17 cellular contexts compared by ENCODE assay signal in the genomic region with DNA sequence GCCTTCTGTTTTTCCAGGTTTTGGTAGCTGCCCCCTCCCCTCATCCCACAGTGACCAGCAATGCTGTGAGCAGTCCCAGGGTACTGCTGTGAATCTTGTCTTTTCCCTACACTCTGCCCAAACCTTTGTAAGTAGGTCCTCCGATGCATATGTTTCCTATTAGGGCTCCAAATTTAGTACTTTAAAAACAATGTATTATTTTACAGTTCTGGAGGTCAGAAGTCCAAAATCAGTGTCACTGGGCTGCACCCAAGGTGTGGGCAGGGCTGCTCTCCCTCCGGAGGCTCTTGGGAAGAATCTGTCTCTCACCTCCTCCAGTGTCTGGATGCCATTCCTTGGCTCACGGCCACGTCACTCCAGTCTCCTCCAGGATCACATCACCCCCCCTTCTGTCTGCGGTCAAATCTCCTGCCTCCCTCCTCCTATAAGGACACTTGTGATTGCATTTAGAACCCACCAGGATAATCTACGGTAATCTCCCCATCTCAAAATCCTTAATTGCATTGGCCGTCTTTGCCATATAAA.
"Had no signal": no experiment of that assay in that cellular context is flagged by ENCODE, and none has a peak within 500 bp of the region (broad histone marks: within the 10 kb centered on the region; RNA-seq: fewer than 3 reads in every experiment).

No MANE protein-coding gene starts in this region.

- ATAC-seq: activated CD8-positive, alpha-beta memory T cell treated with anti-CD3 and anti-CD28 coated beads, Interleukin-2, amount 10 ng/mL, durations not matched to agents 7 days and 5 days; activated T-helper 17 cell treated with anti-CD3 and anti-CD28 coated beads, Interleukin-2, amount 50 U/mL, for 72 hours; stimulated activated naive B cell treated with anti-CD40 and anti-IgM and Interleukin-4, amounts not matched to agents 10 μg/mL and 1 μg/mL and 100 μg/mL, for 72 hours had no signal

- H3K4me3 ChIP-seq: sigmoid colon, thoracic aorta had no signal

- H3K4me1 Mint-ChIP-seq: activated CD4-positive, alpha-beta memory T cell treated with anti-CD3 and anti-CD28 coated beads, Interleukin-2, amount 10 ng/mL, durations not matched to agents 7 days and 5 days; activated CD8-positive, alpha-beta memory T cell treated with anti-CD3 and anti-CD28 coated beads, Interleukin-2, amount 10 ng/mL, durations not matched to agents 7 days and 5 days; activated T-helper 17 cell treated with anti-CD3 and anti-CD28 coated beads, Interleukin-2, amount 50 U/mL, for 72 hours; mesothelial cell of epicardium; stimulated activated naive B cell treated with anti-CD40 and anti-IgM and Interleukin-4, amounts not matched to agents 10 μg/mL and 1 μg/mL and 100 μg/mL, for 72 hours had no signal

- H3K36me3 ChIP-seq: sigmoid colon, thoracic aorta had no signal

- H3K4me1 ChIP-seq: sigmoid colon had no signal

- H3K27me3 Mint-ChIP-seq: activated CD8-positive, alpha-beta memory T cell treated with anti-CD3 and anti-CD28 coated beads, Interleukin-2, amount 10 ng/mL, durations not matched to agents 7 days and 5 days had no signal

- H3K9me3 ChIP-seq: sigmoid colon, thoracic aorta had no signal

- H3K4me3 Mint-ChIP-seq: activated CD4-positive, alpha-beta memory T cell treated with anti-CD3 and anti-CD28 coated beads, Interleukin-2, amount 10 ng/mL, durations not matched to agents 7 days and 5 days; activated CD8-positive, alpha-beta memory T cell treated with anti-CD3 and anti-CD28 coated beads, Interleukin-2, amount 10 ng/mL, durations not matched to agents 7 days and 5 days; activated T-helper 17 cell treated with anti-CD3 and anti-CD28 coated beads, Interleukin-2, amount 50 U/mL, for 72 hours; brain; mesothelial cell of epicardium; nephron; stimulated activated naive B cell treated with anti-CD40 and anti-IgM and Interleukin-4, amounts not matched to agents 10 μg/mL and 1 μg/mL and 100 μg/mL, for 72 hours had no signal

- H3K9me3 Mint-ChIP-seq: activated CD4-positive, alpha-beta memory T cell treated with anti-CD3 and anti-CD28 coated beads, Interleukin-2, amount 10 ng/mL, durations not matched to agents 7 days and 5 days; activated T-helper 17 cell treated with anti-CD3 and anti-CD28 coated beads, Interleukin-2, amount 50 U/mL, for 72 hours; stimulated activated naive B cell treated with anti-CD40 and anti-IgM and Interleukin-4, amounts not matched to agents 10 μg/mL and 1 μg/mL and 100 μg/mL, for 72 hours had no signal

- H3K27ac ChIP-seq: epithelial cell of prostate, sigmoid colon, thoracic aorta had no signal

- H3K36me3 Mint-ChIP-seq: activated CD8-positive, alpha-beta memory T cell treated with anti-CD3 and anti-CD28 coated beads, Interleukin-2, amount 10 ng/mL, durations not matched to agents 7 days and 5 days; brain; mesothelial cell of epicardium; stimulated activated naive B cell treated with anti-CD40 and anti-IgM and Interleukin-4, amounts not matched to agents 10 μg/mL and 1 μg/mL and 100 μg/mL, for 72 hours had no signal

- DNase-seq: activated CD4-positive, alpha-beta memory T cell treated with anti-CD3 and anti-CD28 coated beads, Interleukin-2, amount 10 ng/mL, durations not matched to agents 7 days and 5 days; activated CD4-positive, alpha-beta T cell treated with anti-CD3 and anti-CD28 coated beads for 48 hours; activated CD4-positive, CD25-positive, alpha-beta regulatory T cell; activated CD8-positive, alpha-beta memory T cell treated with anti-CD3 and anti-CD28 coated beads, Interleukin-2, amount 10 ng/mL, durations not matched to agents 7 days and 5 days; activated naive CD4-positive, alpha-beta T cell treated with Interleukin-2 at 50 U/mL for 16 hours; anterior cingulate cortex; caudate nucleus; posterior cingulate gyrus; sigmoid colon; stimulated activated naive B cell treated with anti-CD40 and anti-IgM and Interleukin-4, amounts not matched to agents 10 μg/mL and 1 μg/mL and 100 μg/mL, for 72 hours; T1000 had no signal

- H3K27ac Mint-ChIP-seq: activated CD4-positive, alpha-beta memory T cell treated with anti-CD3 and anti-CD28 coated beads, Interleukin-2, amount 10 ng/mL, durations not matched to agents 7 days and 5 days; activated CD8-positive, alpha-beta memory T cell treated with anti-CD3 and anti-CD28 coated beads, Interleukin-2, amount 10 ng/mL, durations not matched to agents 7 days and 5 days; activated T-helper 17 cell treated with anti-CD3 and anti-CD28 coated beads, Interleukin-2, amount 50 U/mL, for 72 hours; brain; mesothelial cell of epicardium; nephron; stimulated activated naive B cell treated with anti-CD40 and anti-IgM and Interleukin-4, amounts not matched to agents 10 μg/mL and 1 μg/mL and 100 μg/mL, for 72 hours had no signal
